1 cellular context compared by ENCODE assay signal in the genomic region with DNA sequence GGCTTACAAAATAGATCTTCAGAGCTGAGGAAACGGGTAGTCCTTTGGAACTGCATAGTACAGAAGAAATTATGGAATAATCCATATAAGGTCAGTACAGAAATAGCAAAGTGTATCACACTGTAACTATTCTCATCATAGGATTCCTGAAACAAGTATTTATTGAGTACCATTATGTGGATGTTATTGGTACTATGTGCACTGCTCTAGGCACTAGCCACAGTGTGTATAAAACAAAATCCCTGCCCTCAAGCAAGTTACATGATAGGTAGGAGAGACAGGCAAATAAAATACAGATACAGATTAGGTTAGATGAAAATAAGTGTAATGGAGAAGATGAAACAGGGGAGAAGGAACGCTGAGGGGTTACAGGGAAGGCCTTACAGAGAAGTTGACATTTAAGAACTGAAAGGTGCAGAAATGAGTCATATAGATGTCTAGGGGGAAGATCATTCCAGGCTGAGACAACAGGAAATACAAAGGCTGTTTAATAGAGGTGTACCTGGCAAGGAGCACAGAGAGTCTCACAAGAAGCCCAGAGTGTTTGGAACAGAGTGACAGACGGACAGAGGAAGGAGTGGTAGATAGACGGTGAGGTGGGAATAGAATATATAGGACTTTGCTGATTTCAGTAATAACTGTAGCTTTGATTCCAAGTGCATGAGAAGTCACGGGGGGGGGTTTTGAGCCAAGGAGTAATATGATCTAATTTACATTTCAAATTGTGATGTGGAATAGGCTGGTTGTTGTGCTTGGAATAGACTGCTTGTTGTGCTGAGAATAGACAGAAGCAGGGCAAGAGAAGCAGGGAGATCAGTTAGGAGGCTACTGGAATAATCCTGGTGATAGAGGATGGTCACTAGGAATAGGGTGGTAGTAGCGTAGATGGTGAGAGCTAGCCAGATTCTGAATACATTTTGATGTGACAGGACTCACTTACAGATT.
TF ChIP-seq lines count a peak whose summit lies in the region.

No MANE protein-coding gene starts in this region.

TF ChIP-seq in HepG2, 621 proteins besides CTCF, POLR2A, EP300 and RAD21:
- TF ChIP-seq ZNF34 (CRISPR knock-in tag; IDR thresholded peaks at IDR 0.05; ENCODE audit: borderline replicate concordance) (no peak), STAG1 (CRISPR knock-in tag; IDR thresholded peaks at IDR 0.05) (no peak), KDM5A (IDR thresholded peaks at IDR 0.05; ENCODE audit: borderline replicate concordance, low read length) (no peak), MED1 (CRISPR knock-in tag; IDR thresholded peaks at IDR 0.05) (no peak), ZSCAN21 (CRISPR knock-in tag; IDR thresholded peaks at IDR 0.05; ENCODE audit: borderline replicate concordance) (no peak), CREM (IDR thresholded peaks at IDR 0.05) (no peak), CREM (CRISPR knock-in tag; IDR thresholded peaks at IDR 0.05) (no peak), SMARCC2 (IDR thresholded peaks at IDR 0.05) (no peak), REL (CRISPR knock-in tag; conservative IDR thresholded peaks at IDR 0.05) (no peak), FOXP1 (IDR thresholded peaks at IDR 0.05) (no peak), FOXP1 (CRISPR knock-in tag; IDR thresholded peaks at IDR 0.05) (no peak), HNF4A (CRISPR knock-in tag; IDR thresholded peaks at IDR 0.05) (no peak), ISX (CRISPR knock-in tag; conservative IDR thresholded peaks at IDR 0.05) (no peak), ELF3 (CRISPR knock-in tag; IDR thresholded peaks at IDR 0.05) (no peak), MLLT10 (CRISPR knock-in tag; IDR thresholded peaks at IDR 0.05) (no peak), PLRG1 (conservative IDR thresholded peaks at IDR 0.05) (no peak)
- TF ChIP-seq, protein P1, sequence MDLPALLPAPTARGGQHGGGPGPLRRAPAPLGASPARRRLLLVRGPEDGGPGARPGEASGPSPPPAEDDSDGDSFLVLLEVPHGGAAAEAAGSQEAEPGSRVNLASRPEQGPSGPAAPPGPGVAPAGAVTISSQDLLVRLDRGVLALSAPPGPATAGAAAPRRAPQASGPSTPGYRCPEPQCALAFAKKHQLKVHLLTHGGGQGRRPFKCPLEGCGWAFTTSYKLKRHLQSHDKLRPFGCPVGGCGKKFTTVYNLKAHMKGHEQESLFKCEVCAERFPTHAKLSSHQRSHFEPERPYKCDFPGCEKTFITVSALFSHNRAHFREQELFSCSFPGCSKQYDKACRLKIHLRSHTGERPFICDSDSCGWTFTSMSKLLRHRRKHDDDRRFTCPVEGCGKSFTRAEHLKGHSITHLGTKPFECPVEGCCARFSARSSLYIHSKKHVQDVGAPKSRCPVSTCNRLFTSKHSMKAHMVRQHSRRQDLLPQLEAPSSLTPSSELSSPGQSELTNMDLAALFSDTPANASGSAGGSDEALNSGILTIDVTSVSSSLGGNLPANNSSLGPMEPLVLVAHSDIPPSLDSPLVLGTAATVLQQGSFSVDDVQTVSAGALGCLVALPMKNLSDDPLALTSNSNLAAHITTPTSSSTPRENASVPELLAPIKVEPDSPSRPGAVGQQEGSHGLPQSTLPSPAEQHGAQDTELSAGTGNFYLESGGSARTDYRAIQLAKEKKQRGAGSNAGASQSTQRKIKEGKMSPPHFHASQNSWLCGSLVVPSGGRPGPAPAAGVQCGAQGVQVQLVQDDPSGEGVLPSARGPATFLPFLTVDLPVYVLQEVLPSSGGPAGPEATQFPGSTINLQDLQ (CRISPR knock-in tag; IDR thresholded peaks at IDR 0.05): no peak
- TF ChIP-seq, protein P2, sequence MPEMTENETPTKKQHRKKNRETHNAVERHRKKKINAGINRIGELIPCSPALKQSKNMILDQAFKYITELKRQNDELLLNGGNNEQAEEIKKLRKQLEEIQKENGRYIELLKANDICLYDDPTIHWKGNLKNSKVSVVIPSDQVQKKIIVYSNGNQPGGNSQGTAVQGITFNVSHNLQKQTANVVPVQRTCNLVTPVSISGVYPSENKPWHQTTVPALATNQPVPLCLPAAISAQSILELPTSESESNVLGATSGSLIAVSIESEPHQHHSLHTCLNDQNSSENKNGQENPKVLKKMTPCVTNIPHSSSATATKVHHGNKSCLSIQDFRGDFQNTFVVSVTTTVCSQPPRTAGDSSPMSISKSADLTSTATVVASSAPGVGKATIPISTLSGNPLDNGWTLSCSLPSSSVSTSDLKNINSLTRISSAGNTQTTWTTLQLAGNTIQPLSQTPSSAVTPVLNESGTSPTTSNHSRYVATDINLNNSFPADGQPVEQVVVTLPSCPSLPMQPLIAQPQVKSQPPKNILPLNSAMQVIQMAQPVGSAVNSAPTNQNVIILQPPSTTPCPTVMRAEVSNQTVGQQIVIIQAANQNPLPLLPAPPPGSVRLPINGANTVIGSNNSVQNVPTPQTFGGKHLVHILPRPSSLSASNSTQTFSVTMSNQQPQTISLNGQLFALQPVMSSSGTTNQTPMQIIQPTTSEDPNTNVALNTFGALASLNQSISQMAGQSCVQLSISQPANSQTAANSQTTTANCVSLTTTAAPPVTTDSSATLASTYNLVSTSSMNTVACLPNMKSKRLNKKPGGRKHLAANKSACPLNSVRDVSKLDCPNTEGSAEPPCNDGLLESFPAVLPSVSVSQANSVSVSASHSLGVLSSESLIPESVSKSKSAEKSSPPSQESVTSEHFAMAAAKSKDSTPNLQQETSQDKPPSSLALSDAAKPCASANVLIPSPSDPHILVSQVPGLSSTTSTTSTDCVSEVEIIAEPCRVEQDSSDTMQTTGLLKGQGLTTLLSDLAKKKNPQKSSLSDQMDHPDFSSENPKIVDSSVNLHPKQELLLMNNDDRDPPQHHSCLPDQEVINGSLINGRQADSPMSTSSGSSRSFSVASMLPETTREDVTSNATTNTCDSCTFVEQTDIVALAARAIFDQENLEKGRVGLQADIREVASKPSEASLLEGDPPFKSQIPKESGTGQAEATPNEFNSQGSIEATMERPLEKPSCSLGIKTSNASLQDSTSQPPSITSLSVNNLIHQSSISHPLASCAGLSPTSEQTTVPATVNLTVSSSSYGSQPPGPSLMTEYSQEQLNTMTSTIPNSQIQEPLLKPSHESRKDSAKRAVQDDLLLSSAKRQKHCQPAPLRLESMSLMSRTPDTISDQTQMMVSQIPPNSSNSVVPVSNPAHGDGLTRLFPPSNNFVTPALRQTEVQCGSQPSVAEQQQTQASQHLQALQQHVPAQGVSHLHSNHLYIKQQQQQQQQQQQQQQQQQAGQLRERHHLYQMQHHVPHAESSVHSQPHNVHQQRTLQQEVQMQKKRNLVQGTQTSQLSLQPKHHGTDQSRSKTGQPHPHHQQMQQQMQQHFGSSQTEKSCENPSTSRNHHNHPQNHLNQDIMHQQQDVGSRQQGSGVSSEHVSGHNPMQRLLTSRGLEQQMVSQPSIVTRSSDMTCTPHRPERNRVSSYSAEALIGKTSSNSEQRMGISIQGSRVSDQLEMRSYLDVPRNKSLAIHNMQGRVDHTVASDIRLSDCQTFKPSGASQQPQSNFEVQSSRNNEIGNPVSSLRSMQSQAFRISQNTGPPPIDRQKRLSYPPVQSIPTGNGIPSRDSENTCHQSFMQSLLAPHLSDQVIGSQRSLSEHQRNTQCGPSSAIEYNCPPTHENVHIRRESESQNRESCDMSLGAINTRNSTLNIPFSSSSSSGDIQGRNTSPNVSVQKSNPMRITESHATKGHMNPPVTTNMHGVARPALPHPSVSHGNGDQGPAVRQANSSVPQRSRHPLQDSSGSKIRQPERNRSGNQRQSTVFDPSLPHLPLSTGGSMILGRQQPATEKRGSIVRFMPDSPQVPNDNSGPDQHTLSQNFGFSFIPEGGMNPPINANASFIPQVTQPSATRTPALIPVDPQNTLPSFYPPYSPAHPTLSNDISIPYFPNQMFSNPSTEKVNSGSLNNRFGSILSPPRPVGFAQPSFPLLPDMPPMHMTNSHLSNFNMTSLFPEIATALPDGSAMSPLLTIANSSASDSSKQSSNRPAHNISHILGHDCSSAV (CRISPR knock-in tag; IDR thresholded peaks at IDR 0.05; ENCODE audit: borderline replicate concordance): no peak
- TF ChIP-seq, protein P3, sequence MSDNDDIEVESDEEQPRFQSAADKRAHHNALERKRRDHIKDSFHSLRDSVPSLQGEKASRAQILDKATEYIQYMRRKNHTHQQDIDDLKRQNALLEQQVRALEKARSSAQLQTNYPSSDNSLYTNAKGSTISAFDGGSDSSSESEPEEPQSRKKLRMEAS (IDR thresholded peaks at IDR 0.05): no peak
- TF ChIP-seq, protein P4, sequence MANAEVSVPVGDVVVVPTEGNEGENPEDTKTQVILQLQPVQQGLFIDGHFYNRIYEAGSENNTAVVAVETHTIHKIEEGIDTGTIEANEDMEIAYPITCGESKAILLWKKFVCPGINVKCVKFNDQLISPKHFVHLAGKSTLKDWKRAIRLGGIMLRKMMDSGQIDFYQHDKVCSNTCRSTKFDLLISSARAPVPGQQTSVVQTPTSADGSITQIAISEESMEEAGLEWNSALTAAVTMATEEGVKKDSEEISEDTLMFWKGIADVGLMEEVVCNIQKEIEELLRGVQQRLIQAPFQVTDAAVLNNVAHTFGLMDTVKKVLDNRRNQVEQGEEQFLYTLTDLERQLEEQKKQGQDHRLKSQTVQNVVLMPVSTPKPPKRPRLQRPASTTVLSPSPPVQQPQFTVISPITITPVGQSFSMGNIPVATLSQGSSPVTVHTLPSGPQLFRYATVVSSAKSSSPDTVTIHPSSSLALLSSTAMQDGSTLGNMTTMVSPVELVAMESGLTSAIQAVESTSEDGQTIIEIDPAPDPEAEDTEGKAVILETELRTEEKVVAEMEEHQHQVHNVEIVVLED (CRISPR knock-in tag; IDR thresholded peaks at IDR 0.05; ENCODE audit: borderline replicate concordance): no peak
